In genomic region chr4:47926667-47927258, GRCh38 we compare ENCODE assay signal across 8 cellular contexts. TPM values are rescaled to one million over a fixed set of nuclear protein-coding genes. Genes with fewer than 3 reads are reported as not detected.
A peak's percentile ranks its signal among the peaks of the same experiment; 100 is the strongest.
DNase-seq lines count a peak whose midpoint lies in the region; ATAC-seq and TF ChIP-seq lines count a peak whose summit lies in the region.

No MANE protein-coding gene starts in this region.

- H3K27me3 ChIP-seq in esophagus squamous epithelium: peaks cover 0 to 20% (median 0%) of the 10 kb centered on the region in 4 donors
- H3K27me3 ChIP-seq in suprapubic skin: peaks cover 7% of the 10 kb centered on the region

- POLR2A ChIA-PET in naive thymus-derived CD8-positive, alpha-beta T cell (lab: Charles Lee): no interaction called here

- H3K27me3 Mint-ChIP-seq in naive thymus-derived CD8-positive, alpha-beta T cell: peaks cover 5 to 23% (median 13%) of the 10 kb centered on the region in 5 donors

- no peaks in the 10 kb centered on the region for H3K36me3 ChIP-seq in esophagus squamous epithelium
- H3K36me3 ChIP-seq in suprapubic skin: no peaks in the 10 kb centered on the region

- peak; percentile 69 for ATAC-seq in GM18517 (IDR thresholded peaks at IDR 0.05; ENCODE audit: unreplicated experiment)
- ATAC-seq in HG02981 (IDR thresholded peaks at IDR 0.05; ENCODE audit: unreplicated experiment): peak; percentile 96
- peak; percentile 99 to 100 for ATAC-seq in naive thymus-derived CD8-positive, alpha-beta T cell

- H3K4me3 ChIP-seq in AG09309 (ENCODE audit: control insufficient read depth, low read depth, low read length): no peak overlapping the region
- H3K4me3 ChIP-seq in esophagus squamous epithelium: peak overlapping the region in 1 of 4 donors; percentile 31
- H3K4me3 ChIP-seq in suprapubic skin: peak overlapping the region; percentile 24

- peak overlapping the region; percentile 21 to 71 (median 46) for H3K4me3 Mint-ChIP-seq in naive thymus-derived CD8-positive, alpha-beta T cell

- peak; percentile 2 for DNase-seq in AG09309 (ENCODE audit: low read depth)
- peak; percentile 53 for DNase-seq in NCI-H69 (lab: John Stamatoyannopoulos, UW)
- DNase-seq in activated T-cell treated with anti-CD3 and anti-CD28 coated beads for 24 hours (ENCODE audit: low read depth): peak; percentile 48
- DNase-seq in esophagus squamous epithelium (lab: John Stamatoyannopoulos, UW): no peak
- DNase-seq in naive thymus-derived CD8-positive, alpha-beta T cell: peak; percentile 16 to 68 (median 42)
- DNase-seq in suprapubic skin (ENCODE audit: low spot score in 2 of 2): no peak

- H3K9me3 Mint-ChIP-seq in naive thymus-derived CD8-positive, alpha-beta T cell: no peaks in the 10 kb centered on the region

- WGBS in esophagus squamous epithelium, 2 donors: 11 to 20% methylated on average over 14 to 15 of the region's 15 CpGs
- 11% methylated on average over 15 of the region's 15 CpGs for WGBS in suprapubic skin

- H3K36me3 Mint-ChIP-seq in naive thymus-derived CD8-positive, alpha-beta T cell: peaks cover 0 to 3% (median 2%) of the 10 kb centered on the region in 3 donors

- H3K27ac ChIP-seq in esophagus squamous epithelium (no peak overlapping the region), suprapubic skin (no peak overlapping the region)

- no peak for TF ChIP-seq EP300 in suprapubic skin (IDR thresholded peaks at IDR 0.05)

- no peak overlapping the region for H3K27ac Mint-ChIP-seq in naive thymus-derived CD8-positive, alpha-beta T cell

- intact Hi-C loops in esophagus squamous epithelium (cut with DNase I): no loop called here

- peak; percentile 72 for TF ChIP-seq CTCF in AG09309 (IDR thresholded peaks at IDR 0.05; ENCODE audit: control insufficient read depth, insufficient read depth, low read depth, low read length, missing control alignments)
- TF ChIP-seq CTCF in esophagus squamous epithelium (IDR thresholded peaks at IDR 0.05): peak; percentile 22 to 58 (median 43)
- peak in 1 of 2 donors; percentile 64 for TF ChIP-seq CTCF in suprapubic skin (IDR thresholded peaks at IDR 0.05)

- peaks cover 5 to 7% (median 6%) of the 10 kb centered on the region in 4 donors for H3K4me1 Mint-ChIP-seq in naive thymus-derived CD8-positive, alpha-beta T cell

- no peak for TF ChIP-seq POLR2A in esophagus squamous epithelium (IDR thresholded peaks at IDR 0.05)
- TF ChIP-seq POLR2A in suprapubic skin (IDR thresholded peaks at IDR 0.05): no peak

- H3K4me1 ChIP-seq in esophagus squamous epithelium (peaks cover 0 to 6% (median 5%) of the 10 kb centered on the region in 3 donors), suprapubic skin (peaks cover 6% of the 10 kb centered on the region)

- H3K9me3 ChIP-seq in esophagus squamous epithelium: no peaks in the 10 kb centered on the region
- H3K9me3 ChIP-seq in suprapubic skin: no peaks in the 10 kb centered on the region

RNA-seq across cellular contexts. Expression of gene NFXL1, which starts 12.4 kb away (rescaled TPM):
- total RNA-seq in esophagus squamous epithelium (10 to 100 TPM in 1 of 4 donors, 1 to 10 TPM in 3; 5.2 to 13.4 (median 7.5) TPM), suprapubic skin (10 to 100 TPM; 10.8 to 21.6 (median 16.3) TPM)
- 10 to 100 TPM; 15.2 to 17.9 TPM for total RNA-seq in naive thymus-derived CD8-positive, alpha-beta T cell
- 10 to 100 TPM in 1 of 3 donors, 1 to 10 TPM in 2; 7.1 to 12.1 (median 8.0) TPM for polyA plus RNA-seq in naive thymus-derived CD8-positive, alpha-beta T cell

Comparison
In these comparisons a context has a peak if more than half of its experiments do, and no peak if none do; other contexts are left out.
1. DNase-seq: peak in AG09309 (single experiment), NCI-H69 (single experiment), activated T-cell treated with anti-CD3 and anti-CD28 coated beads for 24 hours (single experiment) and naive thymus-derived CD8-positive, alpha-beta T cell (10 of 10); none in esophagus squamous epithelium (single experiment) and suprapubic skin (0 of 2).
2. Peak in every context shown above with its lines, with median percentiles within 50 percentile points of each other: ATAC-seq.